15 cellular contexts compared by ENCODE assay signal in genomic region chr3:21041621-21042020, GRCh38.
DNase-seq lines count a peak whose midpoint lies in the region; ATAC-seq, FAIRE-seq and TF ChIP-seq lines count a peak whose summit lies in the region.
"Had no signal": no experiment of that assay in that cellular context is flagged by ENCODE, and none has a peak within 500 bp of the region (broad histone marks: within the 10 kb centered on the region; RNA-seq: fewer than 3 reads in every experiment).

No MANE protein-coding gene starts in this region.

- no peak overlapping the region for H3K27ac Mint-ChIP-seq in WTC11

- H3K36me3 ChIP-seq in RWPE2 (ENCODE audit: low read depth) (no peaks in the 10 kb centered on the region), kidney (ENCODE audit: control insufficient read depth in 1 of 2, insufficient read depth in 2 of 2, low read length in 2 of 2) (no peaks in the 10 kb centered on the region)

- DNase-seq in GM04503 (ENCODE audit: low read depth), result peak; percentile 26
- no peak for DNase-seq in RWPE2 (ENCODE audit: low spot score)
- peak; percentile 58 for DNase-seq in fibroblast of pulmonary artery (ENCODE audit: low read depth)
- DNase-seq in skeletal muscle cell (ENCODE audit: low read depth), result peak; percentile 29
- no peak for DNase-seq in kidney
- DNase-seq in WTC11 (ENCODE audit: low spot score), result no peak
- DNase-seq: C1 segment of cervical spinal cord, NCI-H1436 treated with DMSO at 0.1 percent for 48 hours, NCI-H2081, NCI-H526 treated with DMSO at 0.1 percent for 48 hours, PC-9, SK-N-SH had no signal

- TF ChIP-seq CTCF in RWPE2 (IDR thresholded peaks at IDR 0.05; ENCODE audit: poor library complexity, severe bottlenecking) (no peak), fibroblast of pulmonary artery (IDR thresholded peaks at IDR 0.05; ENCODE audit: low read length, missing control alignments) (no peak), kidney (IDR thresholded peaks at IDR 0.05; ENCODE audit: borderline replicate concordance, extremely low read depth, insufficient read depth) (no peak), WTC11 (IDR thresholded peaks at IDR 0.05) (no peak)

- no peaks in the 10 kb centered on the region for H3K4me1 Mint-ChIP-seq in WTC11

- H3K4me1 ChIP-seq in RWPE2 (ENCODE audit: insufficient read depth, poor library complexity, severe bottlenecking) (no peaks in the 10 kb centered on the region), kidney (ENCODE audit: control insufficient read depth in 1 of 2, insufficient read depth in 1 of 2, low read depth in 1 of 2, low read length in 2 of 2) (no peaks in the 10 kb centered on the region)

- no peaks in the 10 kb centered on the region for H3K9me3 ChIP-seq in RWPE2 (ENCODE audit: severe bottlenecking)
- H3K9me3 ChIP-seq in kidney (ENCODE audit: control insufficient read depth in 1 of 2, low read length in 2 of 2), result no peaks in the 10 kb centered on the region
- H3K9me3 ChIP-seq: SK-N-SH had no signal

- no peak overlapping the region for H3K4me3 ChIP-seq in RWPE2 (ENCODE audit: severe bottlenecking)
- H3K4me3 ChIP-seq in fibroblast of pulmonary artery (replicated peaks; ENCODE audit: low read depth, low read length), result no peak overlapping the region
- no peak overlapping the region for H3K4me3 ChIP-seq in skeletal muscle cell (ENCODE audit: low read depth, low read length)
- no peak overlapping the region for H3K4me3 ChIP-seq in kidney (ENCODE audit: low read length in 2 of 2)
- H3K4me3 ChIP-seq: PC-9 had no signal

- intact Hi-C loops in kidney (cut with DNase I), result no loop called here

- H3K9ac ChIP-seq in kidney (ENCODE audit: low read length in 2 of 2), result no peak overlapping the region
- H3K9ac ChIP-seq: SK-N-SH had no signal

- POLR2A ChIA-PET in WTC11 (lab: Charles Lee), result no interaction called here

- no peaks in the 10 kb centered on the region for H3K27me3 Mint-ChIP-seq in WTC11 (ENCODE audit: low read depth)

- ATAC-seq in RWPE2 (ENCODE audit: low read depth) (peak; percentile 54; the same call in 1 of the 3 replicates), WTC11 (no peak), GM18517 (IDR thresholded peaks at IDR 0.05; ENCODE audit: unreplicated experiment) (no peak)
- ATAC-seq: Right ventricle myocardium inferior had no signal

- FAIRE-seq in kidney (lab: Jason Lieb, UNC), result no peak
- FAIRE-seq: GM12891 had no signal

- no peaks in the 10 kb centered on the region for H3K36me3 Mint-ChIP-seq in WTC11

- no peak overlapping the region for H3K27ac ChIP-seq in RWPE2 (ENCODE audit: poor library complexity, severe bottlenecking)
- H3K27ac ChIP-seq in kidney (ENCODE audit: low read depth in 2 of 2, low read length in 2 of 2), result no peak overlapping the region
- H3K27ac ChIP-seq: PC-9 had no signal

- H3K27me3 ChIP-seq in RWPE2 (ENCODE audit: insufficient read depth, poor library complexity, severe bottlenecking), result peaks cover 4% of the 10 kb centered on the region

- no peak overlapping the region for H3K4me3 Mint-ChIP-seq in WTC11

- CTCF ChIA-PET in WTC11 (lab: Charles Lee), result no interaction called here

- no peaks in the 10 kb centered on the region for H3K9me3 Mint-ChIP-seq in WTC11

TF ChIP-seq in WTC11, 78 proteins besides CTCF, POLR2A, EP300 and RAD21 (continues in another document):
- TF ChIP-seq CDX4 (CRISPR knock-in tag; IDR thresholded peaks at IDR 0.05; ENCODE audit: borderline replicate concordance), result no peak
- TF ChIP-seq IRF1 (CRISPR knock-in tag; IDR thresholded peaks at IDR 0.05), result no peak
- TF ChIP-seq GABPB1 (CRISPR knock-in tag; IDR thresholded peaks at IDR 0.05), result no peak
- TF ChIP-seq E2F4 (CRISPR knock-in tag; IDR thresholded peaks at IDR 0.05; ENCODE audit: borderline replicate concordance, low read depth), result no peak
- no peak for TF ChIP-seq GTF2I (CRISPR knock-in tag; conservative IDR thresholded peaks at IDR 0.05)
- TF ChIP-seq NFATC4 (CRISPR knock-in tag; IDR thresholded peaks at IDR 0.05), result no peak
- no peak for TF ChIP-seq ZBTB43 (CRISPR knock-in tag; IDR thresholded peaks at IDR 0.05)
- no peak for TF ChIP-seq ATF2 (CRISPR knock-in tag; IDR thresholded peaks at IDR 0.05; ENCODE audit: borderline replicate concordance, low read depth)
- TF ChIP-seq FOXK1 (CRISPR knock-in tag; IDR thresholded peaks at IDR 0.05), result no peak
- no peak for TF ChIP-seq SMAD4 (CRISPR knock-in tag; IDR thresholded peaks at IDR 0.05)
- TF ChIP-seq NR2C2 (CRISPR knock-in tag; IDR thresholded peaks at IDR 0.05), result no peak
- no peak for TF ChIP-seq ZNF423 (CRISPR knock-in tag; IDR thresholded peaks at IDR 0.05)
- no peak for TF ChIP-seq ZMAT4 (CRISPR knock-in tag; IDR thresholded peaks at IDR 0.05)
- TF ChIP-seq ATF6 (CRISPR knock-in tag; IDR thresholded peaks at IDR 0.05), result no peak
- no peak for TF ChIP-seq EMX1 (CRISPR knock-in tag; IDR thresholded peaks at IDR 0.05)

Comparison
In these comparisons a context has a peak if more than half of its experiments do, and no peak if none do; other contexts are left out.
1. DNase-seq: peak in GM04503 (single experiment), fibroblast of pulmonary artery (single experiment) and skeletal muscle cell (single experiment); none in RWPE2 (single experiment), kidney (single experiment) and WTC11 (single experiment).